ENCODE assay signal across 17 cellular contexts in the genomic region with DNA sequence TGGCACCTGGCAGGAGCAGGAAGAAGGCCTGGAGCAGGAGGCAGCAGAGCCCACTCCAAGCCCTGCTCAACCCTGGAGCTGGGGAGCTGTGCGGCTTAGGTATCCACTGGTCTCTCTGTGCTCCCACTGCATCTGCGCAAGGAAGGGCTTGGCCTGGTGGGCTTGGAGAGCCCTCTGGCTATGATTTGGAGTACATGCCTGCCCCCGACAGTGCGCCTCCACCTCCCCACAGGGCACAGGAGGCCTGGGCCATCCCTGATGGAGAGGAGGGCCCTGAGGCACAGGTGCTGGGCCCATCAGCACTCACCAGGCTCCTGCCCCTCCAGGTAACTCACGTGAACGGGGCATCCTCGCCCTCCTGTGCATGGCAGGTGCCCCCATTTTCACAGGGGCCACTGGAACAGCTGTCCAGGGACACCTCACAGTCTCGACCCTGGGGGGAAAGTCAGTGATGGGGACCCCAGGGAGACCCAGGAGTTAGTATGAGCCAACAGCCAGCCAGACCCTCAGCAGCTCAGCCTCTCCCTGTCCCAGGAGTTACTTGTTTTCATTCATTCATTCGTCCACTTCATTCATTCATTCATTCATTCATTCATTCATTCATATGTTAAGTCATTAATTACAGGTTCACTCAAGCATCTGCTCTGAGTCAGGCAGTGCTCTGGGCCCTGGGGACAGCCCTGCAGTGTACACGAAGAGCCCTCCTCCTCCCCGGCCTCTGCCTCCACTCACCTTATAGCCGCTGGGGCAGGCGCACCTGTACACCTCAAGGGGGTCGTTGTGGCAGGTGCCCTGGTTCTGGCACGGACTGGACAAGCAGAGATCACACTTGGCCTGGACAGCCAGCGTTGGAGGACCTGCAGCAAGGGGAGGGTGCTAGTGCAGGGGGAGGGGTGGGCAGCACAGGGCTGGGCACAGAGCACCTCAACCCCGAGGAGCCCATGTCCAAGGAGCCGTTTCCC.
"Had no signal": no experiment of that assay in that cellular context is flagged by ENCODE, and none has a peak within 500 bp of the region (broad histone marks: within the 10 kb centered on the region; RNA-seq: fewer than 3 reads in every experiment).

No MANE protein-coding gene starts in this region.

- H3K9me3 ChIP-seq: left ventricle myocardium inferior, mucosa of descending colon, psoas muscle, right lobe of liver, spleen, testis had no signal

- H3K27me3 ChIP-seq: right lobe of liver, spleen, testis had no signal

- H3K4me1 ChIP-seq: right lobe of liver had no signal

- H3K4me3 ChIP-seq: left ventricle myocardium inferior, mucosa of descending colon, psoas muscle, right lobe of liver, spleen, testis had no signal

- H3K27ac ChIP-seq: left ventricle myocardium inferior, right lobe of liver, spleen, testis had no signal

- H3K36me3 ChIP-seq: left ventricle myocardium inferior, right lobe of liver, spleen had no signal

- DNase-seq: activated CD4-positive, alpha-beta memory T cell treated with anti-CD3 and anti-CD28 coated beads, Interleukin-2, amount 10 ng/mL, durations not matched to agents 7 days and 5 days; activated CD4-positive, alpha-beta T cell treated with anti-CD3 and anti-CD28 coated beads for 36 hours; activated CD8-positive, alpha-beta memory T cell treated with anti-CD3 and anti-CD28 coated beads, Interleukin-2, amount 50 U/mL, for 4 hours; central memory CD4-positive, alpha-beta T cell; effector CD8-positive, alpha-beta T cell; foreskin fibroblast; glutamatergic neuron; hypothalamus; left ventricle myocardium inferior; mucosa of descending colon; naive thymus-derived CD4-positive, alpha-beta T cell; occipital lobe; psoas muscle; right lobe of liver; spleen; stimulated activated naive CD8-positive, alpha-beta T cell treated with anti-CD3 and anti-CD28 coated beads, Interleukin-15, amount 100 ng/mL, for 72 hours; testis had no signal

- ATAC-seq: activated CD4-positive, alpha-beta T cell treated with anti-CD3 and anti-CD28 coated beads for 36 hours; mucosa of descending colon; naive thymus-derived CD4-positive, alpha-beta T cell; psoas muscle; stimulated activated naive CD8-positive, alpha-beta T cell treated with anti-CD3 and anti-CD28 coated beads, Interleukin-15, amount 100 ng/mL, for 72 hours had no signal
